29 cellular contexts compared by ENCODE assay signal in genomic region chr19:55032170-55032569, GRCh38. TPM values are rescaled to one million over a fixed set of nuclear protein-coding genes. Genes with fewer than 3 reads are reported as not detected.
A peak's percentile ranks its signal among the peaks of the same experiment; 100 is the strongest.
DNase-seq lines count a peak whose midpoint lies in the region; ATAC-seq, FAIRE-seq and TF ChIP-seq lines count a peak whose summit lies in the region.
"Had no signal": no experiment of that assay in that cellular context is flagged by ENCODE, and none has a peak within 500 bp of the region (broad histone marks: within the 10 kb centered on the region; RNA-seq: fewer than 3 reads in every experiment).

No MANE protein-coding gene starts in this region.

- H3K27ac Mint-ChIP-seq in neural crest cell (ENCODE audit: unreplicated experiment) = peak overlapping the region; percentile 50
- H3K27ac Mint-ChIP-seq in mesothelial cell of epicardium = no peak overlapping the region
- H3K27ac Mint-ChIP-seq: GM23338 had no signal

- FAIRE-seq in K562 (lab: Jason Lieb, UNC) = no peak
- FAIRE-seq: G401.6 had no signal

- H3K4me1 ChIP-seq in K562 (replicated peaks in 1 of 2; ENCODE audit: control insufficient read depth in 2 of 2, insufficient read depth in 2 of 2, low read length in 2 of 2) = peaks cover 18 to 29% of the 10 kb centered on the region in 2 experiments; a peak in 4 of 5 replicates
- H3K4me1 ChIP-seq in aorta (ENCODE audit: control insufficient read depth in 1 of 2, insufficient read depth in 2 of 2, low read length in 2 of 2) = no peaks in the 10 kb centered on the region

- H3K27me3 Mint-ChIP-seq in neural crest cell (ENCODE audit: low read depth) (no peaks in the 10 kb centered on the region), mesothelial cell of epicardium (ENCODE audit: low read depth) (no peaks in the 10 kb centered on the region)
- H3K27me3 Mint-ChIP-seq: CD4-positive, CD25-positive, alpha-beta regulatory T cell had no signal

- H3K4me1 Mint-ChIP-seq in neural crest cell = no peaks in the 10 kb centered on the region
- no peaks in the 10 kb centered on the region for H3K4me1 Mint-ChIP-seq in mesothelial cell of epicardium
- H3K4me1 Mint-ChIP-seq: GM23338 had no signal

- no peak overlapping the region for H3K27ac ChIP-seq in K562 (ENCODE audit: extremely low read depth, low read depth, low read length)
- H3K27ac ChIP-seq in aorta (ENCODE audit: low read depth in 1 of 2, low read length in 2 of 2) = no peak overlapping the region
- H3K27ac ChIP-seq: 22Rv1, HL-60, PC-9 had no signal

- no peak overlapping the region for H2AFZ ChIP-seq in K562 (ENCODE audit: low read depth, low read length)
- H2AFZ ChIP-seq: GM23338, PC-9 had no signal

- TF ChIP-seq RAD21 in K562 (CRISPR knock-in tag; conservative IDR thresholded peaks at IDR 0.05 in 1 of 2, IDR thresholded peaks at IDR 0.05 in 1 of 2) = no peak

- H3K36me3 ChIP-seq in K562 (ENCODE audit: control insufficient read depth, insufficient read depth, low read length) (peaks cover 40% of the 10 kb centered on the region; the same call in 2 of the 3 replicates), aorta (ENCODE audit: control insufficient read depth in 1 of 2, insufficient read depth in 2 of 2, low read length in 1 of 2) (no peaks in the 10 kb centered on the region)

- no TSS peak for BruUV-seq in K562 (replicated peaks; lab: Mats Ljungman, UMichigan)

- ATAC-seq in K562 (no peak), aorta (ENCODE audit: low FRiP score) (peak; percentile 50)
- ATAC-seq: GM23338, HCT116, Right ventricle myocardium inferior had no signal

- TF ChIP-seq CTCF in K562 (IDR thresholded peaks at IDR 0.05 in 2 of 3, conservative IDR thresholded peaks at IDR 0.05 in 1 of 3; ENCODE audit: insufficient read depth in 2 of 3, low read depth in 1 of 3, low read length in 3 of 3) = no peak
- no peak for TF ChIP-seq CTCF in neural crest cell (conservative IDR thresholded peaks at IDR 0.05)
- no peak for TF ChIP-seq CTCF in mesothelial cell of epicardium (IDR thresholded peaks at IDR 0.05; ENCODE audit: unreplicated experiment)

- peaks cover 94% of the 10 kb centered on the region for H3K79me2 ChIP-seq in K562 (ENCODE audit: control insufficient read depth, insufficient read depth, low read length)

- H3K27me3 ChIP-seq in K562 (ENCODE audit: control insufficient read depth in 2 of 2, insufficient read depth in 2 of 2, low read length in 2 of 2) (no peaks in the 10 kb centered on the region), aorta (ENCODE audit: control insufficient read depth in 1 of 2, insufficient read depth in 2 of 2, low read length in 1 of 2) (no peaks in the 10 kb centered on the region)

- in situ Hi-C loops in K562 (cut with MboI) = no loop called here

- H3K9me3 Mint-ChIP-seq in neural crest cell (no peaks in the 10 kb centered on the region), mesothelial cell of epicardium (no peaks in the 10 kb centered on the region)

- TF ChIP-seq POLR2A in K562 (conservative IDR thresholded peaks at IDR 0.05) = no peak

- DNase-seq in DMS 273 (lab: John Stamatoyannopoulos, UW; ENCODE audit: unreplicated experiment) (peak; percentile 39), DMS 273 treated with DMSO at 0.1 percent for 48 hours (lab: John Stamatoyannopoulos, UW) (no peak), K562 (ENCODE audit: extremely low read depth in 1 of 4, low spot score in 3 of 4) (no peak), neural crest cell (ENCODE audit: low read depth, low spot score) (no peak), aorta (no peak), occipital lobe (lab: John Stamatoyannopoulos, UW) (no peak), NCI-H524 (lab: John Stamatoyannopoulos, UW) (no peak), mesothelial cell of epicardium (ENCODE audit: low spot score in 2 of 2, unreplicated experiment in 2 of 2) (no peak)
- DNase-seq: CD4-positive, CD25-positive, alpha-beta regulatory T cell; DMS53; Karpas-422; MV-4-11; NCI-H1105; NCI-H1436 treated with DMSO at 0.1 percent for 48 hours; NCI-H187 treated with DMSO at 0.1 percent for 48 hours; NCI-H2171 treated with DMSO at 0.1 percent for 48 hours; NCI-H82; NK-92 treated with Interleukin-12 subunit alpha and Interleukin-12 subunit beta, amount 100 ng/mL, for 24 hours had no signal

- intact Hi-C loops in K562 (cut with micrococcal nuclease) (no loop called here), aorta (cut with DNase I) (no loop called here)

- H3K4me2 ChIP-seq in K562 (ENCODE audit: insufficient read depth, low read length) = no peak overlapping the region
- H3K4me2 ChIP-seq: GM23338, PC-9 had no signal

- H3K36me3 Mint-ChIP-seq in neural crest cell (ENCODE audit: low read depth) (peaks cover 2% of the 10 kb centered on the region), mesothelial cell of epicardium (peaks cover 2% of the 10 kb centered on the region)

- 91% methylated on average over 13 of the region's 18 CpGs for WGBS in K562 (ENCODE audit: insufficient coverage, low coverage, missing lambda C conversion rate)
- 83 to 92% methylated on average over 18 of the region's 18 CpGs for WGBS in aorta, 2 donors

- H3K9ac ChIP-seq in K562 (ENCODE audit: insufficient read depth in 1 of 2, low read depth in 2 of 2, low read length in 2 of 2) = peak overlapping the region in 1 of 2 experiments; percentile 75; a peak in 2 of 4 replicates

- TF ChIP-seq EP300 in K562 (IDR thresholded peaks at IDR 0.05; ENCODE audit: low read length) = no peak

- 0 out of 2 replicates have a peak, but pooled peaks cover 10% of the 10 kb centered on the region for H4K20me1 ChIP-seq in K562 (replicated peaks; ENCODE audit: control insufficient read depth, insufficient read depth, low read length)

- no peaks in the 10 kb centered on the region for H3K9me1 ChIP-seq in K562 (ENCODE audit: control insufficient read depth, insufficient read depth, low read length)

- CTCF ChIA-PET in K562 (lab: Yijun Ruan, JAX; ENCODE audit: low intra/inter-chr PET ratio) = no interaction called here

- POLR2A ChIA-PET in K562 (lab: Yijun Ruan, JAX) = no interaction called here

- H3K9me3 ChIP-seq in K562 (replicated peaks; ENCODE audit: control insufficient read depth, insufficient read depth, low read depth, low read length) (no peaks in the 10 kb centered on the region), aorta (ENCODE audit: control insufficient read depth, low read length) (no peaks in the 10 kb centered on the region)

- no peak overlapping the region for H3K4me3 ChIP-seq in K562
- H3K4me3 ChIP-seq in aorta (ENCODE audit: low read length in 2 of 2) = no peak overlapping the region
- H3K4me3 ChIP-seq: GM23338, PC-9 had no signal

- H3K4me3 Mint-ChIP-seq in neural crest cell = no peak overlapping the region
- no peak overlapping the region for H3K4me3 Mint-ChIP-seq in mesothelial cell of epicardium
- H3K4me3 Mint-ChIP-seq: CD4-positive, CD25-positive, alpha-beta regulatory T cell; GM23338 had no signal

RNA-seq across cellular contexts. Expression of gene GP6, which starts 5.9 kb away (rescaled TPM):
- total RNA-seq in K562 (2011; cell fraction: chromatin; rRNA removed; ENCODE audit: low replicate concordance) = 21.2 and 44.5 TPM in 2 replicates
- total RNA-seq in K562 (2011; cell fraction: nucleolus; rRNA removed) = 22.6 and 39.5 TPM in 2 replicates
- total RNA-seq in K562 (2011; cell fraction: nucleoplasm; rRNA removed) = 29.0 and 50.9 TPM in 2 replicates
- total RNA-seq in K562 (2014; rRNA removed) (9.7 and 14.7 TPM in 2 replicates), K562 (2014; rRNA removed; fragmentation: Illumina TruSeq; extraction: Trizol) (5.7 and 7.3 TPM in 2 replicates), K562 (2015; rRNA removed; fragmentation: Illumina TruSeq; extraction: Trizol) (3.1 and 3.2 TPM in 2 replicates), K562 (2021) (13.8 and 21.1 TPM in 2 replicates), neural crest cell (0.33 and 0.39 TPM in 2 replicates), aorta (under 1 TPM; 0.27 to 0.84 TPM), occipital lobe (0.47 TPM), mesothelial cell of epicardium (0.78 to 1.4 TPM (median 1.4 TPM) in 3 replicates)
- polyA plus RNA-seq in K562 (2011; rRNA removed) (4.6 and 15.8 TPM in 2 replicates), K562 (2014; fragmentation: Illumina TruSeq; extraction: Trizol) (19.6 and 26.5 TPM in 2 replicates), K562 (2014; fragmentation: Nextera tagmentation; extraction: Ambion mirVana) (1 to 10 TPM; 5.4 to 5.7 TPM), K562 (2014; rRNA removed) (12.4 and 17.5 TPM in 2 replicates), aorta (under 1 TPM in 1 of 2 donors, not detected in 1; 0.08 TPM)
- polyA plus RNA-seq in K562 (2011; cell fraction: cytosol; rRNA removed) = 4.3 and 28.1 TPM in 2 replicates
- polyA plus RNA-seq in K562 (2011; cell fraction: nucleus; rRNA removed) = 3.8 and 33.4 TPM in 2 replicates
- polyA plus RNA-seq in K562 (2012) = 6.4 and 10.7 TPM in 2 replicates
- 1.9 and 8.0 TPM in 2 replicates for polyA minus RNA-seq in K562 (2011; rRNA and poly(A)+ RNA removed)
- 3.7 and 9.2 TPM in 2 replicates for polyA minus RNA-seq in K562 (2011; cell fraction: cytosol; rRNA and poly(A)+ RNA removed)
- 1.9 and 6.6 TPM in 2 replicates for polyA minus RNA-seq in K562 (2011; cell fraction: nucleus; rRNA and poly(A)+ RNA removed)
- total RNA-seq: M059J, RPMI7951, SK-MEL-5 had no signal
- polyA plus RNA-seq: BJ; CD4-positive, CD25-positive, alpha-beta regulatory T cell had no signal

RNA-seq across cellular contexts. Expression of gene RDH13, which starts 30.8 kb away (rescaled TPM):
- total RNA-seq in K562 (2011; cell fraction: chromatin; rRNA removed; ENCODE audit: low replicate concordance) = 86.2 and 226 TPM in 2 replicates
- total RNA-seq in K562 (2011; cell fraction: nucleolus; rRNA removed) = 132 and 156 TPM in 2 replicates
- 101 and 114 TPM in 2 replicates for total RNA-seq in K562 (2011; cell fraction: nucleoplasm; rRNA removed)
- total RNA-seq in K562 (2014; rRNA removed) (63.2 and 78.7 TPM in 2 replicates), K562 (2014; rRNA removed; fragmentation: Illumina TruSeq; extraction: Trizol) (25.8 and 29.2 TPM in 2 replicates), K562 (2015; rRNA removed; fragmentation: Illumina TruSeq; extraction: Trizol) (41.9 and 43.3 TPM in 2 replicates), K562 (2021) (65.7 and 70.3 TPM in 2 replicates), neural crest cell (19.9 and 20.4 TPM in 2 replicates), aorta (10 to 100 TPM in 1 of 2 donors, 1 to 10 TPM in 1; 8.9 to 14.4 TPM), occipital lobe (15.0 TPM), mesothelial cell of epicardium (81.0 to 88.6 TPM (median 85.7 TPM) in 3 replicates)
- polyA plus RNA-seq in K562 (2011; rRNA removed) (23.3 and 28.6 TPM in 2 replicates), K562 (2014; fragmentation: Illumina TruSeq; extraction: Trizol) (39.5 and 44.9 TPM in 2 replicates), K562 (2014; fragmentation: Nextera tagmentation; extraction: Ambion mirVana) (1 to 10 TPM; 7.5 to 9.8 TPM), K562 (2014; rRNA removed) (51.2 and 53.8 TPM in 2 replicates), aorta (10 to 100 TPM in 1 of 2 donors, 1 to 10 TPM in 1; 3.4 to 12.4 TPM)
- polyA plus RNA-seq in K562 (2011; cell fraction: cytosol; rRNA removed) = 19.8 and 50.7 TPM in 2 replicates
- polyA plus RNA-seq in K562 (2011; cell fraction: nucleus; rRNA removed) = 75.3 and 114 TPM in 2 replicates
- polyA plus RNA-seq in K562 (2012) = 36.1 and 51.9 TPM in 2 replicates
- 19.9 and 43.3 TPM in 2 replicates for polyA minus RNA-seq in K562 (2011; rRNA and poly(A)+ RNA removed)
- 18.3 and 33.0 TPM in 2 replicates for polyA minus RNA-seq in K562 (2011; cell fraction: cytosol; rRNA and poly(A)+ RNA removed)
- polyA minus RNA-seq in K562 (2011; cell fraction: nucleus; rRNA and poly(A)+ RNA removed) = 32.5 and 38.9 TPM in 2 replicates

RNA-seq across cellular contexts. Expression of gene EPS8L1, which starts 43.5 kb away (rescaled TPM):
- 21.2 and 53.9 TPM in 2 replicates for total RNA-seq in K562 (2011; cell fraction: chromatin; rRNA removed; ENCODE audit: low replicate concordance)
- 25.4 and 29.5 TPM in 2 replicates for total RNA-seq in K562 (2011; cell fraction: nucleolus; rRNA removed)
- total RNA-seq in K562 (2011; cell fraction: nucleoplasm; rRNA removed) = 24.6 and 30.8 TPM in 2 replicates
- 18.1 and 21.3 TPM in 2 replicates for total RNA-seq in K562 (2014; rRNA removed)
- 6.8 and 8.0 TPM in 2 replicates for total RNA-seq in K562 (2014; rRNA removed; fragmentation: Illumina TruSeq; extraction: Trizol)
- 9.6 and 11.5 TPM in 2 replicates for total RNA-seq in K562 (2015; rRNA removed; fragmentation: Illumina TruSeq; extraction: Trizol)
- total RNA-seq in K562 (2021) = 17.3 and 18.9 TPM in 2 replicates
- polyA plus RNA-seq in K562 (2011; rRNA removed) = 11.9 and 13.2 TPM in 2 replicates
- polyA plus RNA-seq in K562 (2011; cell fraction: cytosol; rRNA removed) = 9.1 and 15.2 TPM in 2 replicates
- 39.1 and 62.6 TPM in 2 replicates for polyA plus RNA-seq in K562 (2011; cell fraction: nucleus; rRNA removed)
- 22.7 and 23.7 TPM in 2 replicates for polyA plus RNA-seq in K562 (2012)
- 13.5 and 14.0 TPM in 2 replicates for polyA plus RNA-seq in K562 (2014; fragmentation: Illumina TruSeq; extraction: Trizol)
- under 1 TPM; 0.35 to 0.59 TPM for polyA plus RNA-seq in K562 (2014; fragmentation: Nextera tagmentation; extraction: Ambion mirVana)
- 15.9 and 22.1 TPM in 2 replicates for polyA plus RNA-seq in K562 (2014; rRNA removed)
- 3.1 and 7.7 TPM in 2 replicates for polyA minus RNA-seq in K562 (2011; rRNA and poly(A)+ RNA removed)
- polyA minus RNA-seq in K562 (2011; cell fraction: cytosol; rRNA and poly(A)+ RNA removed) = 5.2 and 6.4 TPM in 2 replicates
- polyA minus RNA-seq in K562 (2011; cell fraction: nucleus; rRNA and poly(A)+ RNA removed) = 10.0 and 12.8 TPM in 2 replicates
- total RNA-seq in neural crest cell = 22.4 TPM in 2 replicates
- total RNA-seq in aorta = 1 to 10 TPM in 1 of 2 donors, under 1 TPM in 1; 0.81 to 4.1 TPM
- polyA plus RNA-seq in aorta = 10 to 100 TPM in 1 of 2 donors, under 1 TPM in 1; 0.38 to 10.8 TPM
- 0.62 TPM for total RNA-seq in occipital lobe
- 375 to 425 TPM (median 396 TPM) in 3 replicates for total RNA-seq in mesothelial cell of epicardium
